Comparison of ENCODE assay signal across 1 cellular context in genomic region chr14:102139248-102140026, GRCh38.
TF ChIP-seq lines count a peak whose summit lies in the region.

Gene WDR20 (plus strand): TSS chr14:102139897. CDS start chr14:102139924, 27 bp downstream.

TF ChIP-seq in H1, 55 proteins besides CTCF, POLR2A, EP300 and RAD21 (continued from another document):
- peak; percentile 69 for TF ChIP-seq TAF7 (optimal IDR thresholded peaks at IDR 0.05; ENCODE audit: borderline replicate concordance, low read depth, low read length)
- TF ChIP-seq KDM5A (IDR thresholded peaks at IDR 0.05; ENCODE audit: low read length) = peak; percentile 78; the same call in 1 of the 2 replicates
- TF ChIP-seq RFX5 (IDR thresholded peaks at IDR 0.05; ENCODE audit: borderline replicate concordance, low read depth, low read length) = no peak
- peak; percentile 94 for TF ChIP-seq YY1 (IDR thresholded peaks at IDR 0.05; ENCODE audit: low read depth, low read length)
- peak; percentile 93 for TF ChIP-seq KDM4A (IDR thresholded peaks at IDR 0.05; ENCODE audit: low read depth, low read length, severe bottlenecking)
- peak; percentile 49 for TF ChIP-seq BACH1 (IDR thresholded peaks at IDR 0.05; ENCODE audit: low read length)
- peak; percentile 63 for TF ChIP-seq TBP (IDR thresholded peaks at IDR 0.05; ENCODE audit: low read depth, low read length)
- TF ChIP-seq BCL11A (IDR thresholded peaks at IDR 0.05; ENCODE audit: low read depth in 2 of 2, low read length in 2 of 2) = no peak
- TF ChIP-seq TAF1 (IDR thresholded peaks at IDR 0.05; ENCODE audit: low read depth, low read length) = peak; percentile 78
- TF ChIP-seq SAP30 (IDR thresholded peaks at IDR 0.05; ENCODE audit: insufficient read depth, insufficient replicate concordance, low read length) = no peak
- peak; percentile 60; the same call in 1 of the 2 replicates for TF ChIP-seq SP4 (IDR thresholded peaks at IDR 0.05; ENCODE audit: low read length)
- no peak for TF ChIP-seq NANOG (IDR thresholded peaks at IDR 0.05; ENCODE audit: insufficient read depth, low read depth, low read length, poor library complexity, severe bottlenecking)
